23 cellular contexts compared by ENCODE assay signal in genomic region chr15:71276355-71276665, GRCh38.
A peak's percentile ranks its signal among the peaks of the same experiment; 100 is the strongest.
DNase-seq lines count a peak whose midpoint lies in the region; ATAC-seq and TF ChIP-seq lines count a peak whose summit lies in the region.
"Had no signal": no experiment of that assay in that cellular context is flagged by ENCODE, and none has a peak within 500 bp of the region (broad histone marks: within the 10 kb centered on the region; RNA-seq: fewer than 3 reads in every experiment).

No MANE protein-coding gene starts in this region.

- H3K36me3 ChIP-seq in ACC112 (ENCODE audit: insufficient read depth, low read length) (no peaks in the 10 kb centered on the region), IMR-90 (ENCODE audit: control insufficient read depth, insufficient read depth, low read length) (no peaks in the 10 kb centered on the region), ascending aorta (no peaks in the 10 kb centered on the region)
- H3K36me3 ChIP-seq: BLaER1 treated with 17β-estradiol and CSF1 and Interleukin-3, amounts not matched to agents 10 nM and 100 nM; HAP-1; stomach; thyroid gland had no signal

- ATAC-seq in IMR-90 (ENCODE audit: low read depth) (no peak), GM18511 (IDR thresholded peaks at IDR 0.05; ENCODE audit: unreplicated experiment) (no peak), GM19452 (IDR thresholded peaks at IDR 0.05; ENCODE audit: unreplicated experiment) (no peak)
- ATAC-seq in stimulated activated naive CD8-positive, alpha-beta T cell treated with anti-CD3 and anti-CD28 coated beads, Interleukin-15, Interleukin-2, amounts not matched to agents 100 U/mL and 50 U/mL, for 24 hours: no peak
- ATAC-seq: natural killer cell had no signal

- TF ChIP-seq CTCF in IMR-90 (conservative IDR thresholded peaks at IDR 0.05; ENCODE audit: low read depth, low read length) (no peak), ascending aorta (IDR thresholded peaks at IDR 0.05) (no peak)

- WGBS in IMR-90 (ENCODE audit: extremely low coverage in 2 of 2, insufficient read length in 1 of 2), 2 experiments: no CpG with 5 or more reads among the region's 4 CpGs

- peaks cover 71% of the 10 kb centered on the region for H3K4me1 ChIP-seq in ACC112 (ENCODE audit: control insufficient read depth, insufficient read depth, low read length, unreplicated experiment)
- peaks cover 48% of the 10 kb centered on the region for H3K4me1 ChIP-seq in IMR-90 (ENCODE audit: control insufficient read depth, insufficient read depth, low read length)
- H3K4me1 ChIP-seq in ascending aorta: peaks cover 0 to 39% of the 10 kb centered on the region in 2 donors

- H4K91ac ChIP-seq in IMR-90 (ENCODE audit: insufficient read depth, low read depth, low read length): peak overlapping the region; percentile 79

- no TSS peak for BruUV-seq in IMR-90 (replicated peaks; lab: Mats Ljungman, UMichigan)

- no peak for TF ChIP-seq RAD21 in IMR-90 (IDR thresholded peaks at IDR 0.05; ENCODE audit: low read length)

- peak overlapping the region; percentile 64; the same call in 2 of the 3 replicates for H2BK15ac ChIP-seq in IMR-90 (ENCODE audit: low read depth, low read length)

- H3K14ac ChIP-seq in IMR-90 (replicated peaks; ENCODE audit: low read depth, low read length): peak overlapping the region; percentile 39

- 0 out of 2 replicates have a peak overlapping the region, but pooled peaks have one; percentile 69 for H3K27ac ChIP-seq in ACC112 (ENCODE audit: low read depth, low read length)
- H3K27ac ChIP-seq in IMR-90 (ENCODE audit: insufficient read depth, low read length): 0 out of 2 replicates have a peak overlapping the region, but pooled peaks have one; percentile 0
- H3K27ac ChIP-seq in ascending aorta: peak overlapping the region; percentile 21 to 93
- H3K27ac ChIP-seq: thyroid gland had no signal

- peaks cover 6 to 51% of the 10 kb centered on the region in 2 experiments; a peak in 3 of 4 replicates for H3K79me1 ChIP-seq in IMR-90 (ENCODE audit: low read depth in 1 of 2, low read length in 2 of 2)

- peak overlapping the region; percentile 25 to 74; a peak in 2 of 4 replicates for H4K8ac ChIP-seq in IMR-90 (ENCODE audit: low read depth in 2 of 2, low read length in 2 of 2)

- H3K56ac ChIP-seq in IMR-90 (ENCODE audit: extremely low read depth, insufficient read depth, low read length): no peak overlapping the region

- no peak overlapping the region for H3K4me3 ChIP-seq in ACC112 (ENCODE audit: low read depth, low read length)
- no peak overlapping the region for H3K4me3 ChIP-seq in IMR-90 (ENCODE audit: insufficient read depth, low read depth, low read length)
- H3K4me3 ChIP-seq in ascending aorta: no peak overlapping the region
- H3K4me3 ChIP-seq: BLaER1 treated with 17β-estradiol and CSF1 and Interleukin-3, amounts not matched to agents 10 nM and 100 nM; HAP-1; stomach; thyroid gland had no signal

- peak overlapping the region; percentile 71 for H2BK120ac ChIP-seq in IMR-90 (ENCODE audit: low read depth, low read length)

- CTCF ChIA-PET in IMR-90 (lab: Yijun Ruan, JAX): no interaction called here

- H2AK5ac ChIP-seq in IMR-90 (ENCODE audit: low read depth, low read length): peak overlapping the region; percentile 84

- H2BK20ac ChIP-seq in IMR-90 (ENCODE audit: low read depth, low read length): peak overlapping the region; percentile 55

- peak overlapping the region; percentile 88 for H2BK5ac ChIP-seq in IMR-90 (ENCODE audit: low read depth, low read length, poor library complexity, severe bottlenecking)

- H3K9me1 ChIP-seq in IMR-90 (ENCODE audit: insufficient read depth, low read length): peaks cover 39% of the 10 kb centered on the region

- H3K4ac ChIP-seq in IMR-90 (ENCODE audit: low read depth, low read length): peak overlapping the region; percentile 82

- no peaks in the 10 kb centered on the region for H3K9me3 ChIP-seq in IMR-90 (ENCODE audit: control insufficient read depth, insufficient read depth, low read length)
- H3K9me3 ChIP-seq in ascending aorta: no peaks in the 10 kb centered on the region
- H3K9me3 ChIP-seq: BLaER1 treated with 17β-estradiol and CSF1 and Interleukin-3, amounts not matched to agents 10 nM and 100 nM; Caco-2; HAP-1; stomach; thyroid gland had no signal

- dilution Hi-C loops in IMR-90 (cut with HindIII; ENCODE audit: low sequenced_read_pairs, unreplicated experiment): no loop called here

- H3K4me2 ChIP-seq in IMR-90 (ENCODE audit: low read depth, low read length): no peak overlapping the region

- intact Hi-C loops in IMR-90 (cut with micrococcal nuclease): loop anchor here (10.0 kb wide), 1 partner anchor 262 kb away; no protein-coding TSS in a partner anchor
- intact Hi-C loops in ascending aorta (cut with DNase I): loop anchor here (5.0 to 10.0 kb wide), 3 partner anchors 62 to 161 kb away; no protein-coding TSS in a partner anchor

- H2AK9ac ChIP-seq in IMR-90 (replicated peaks; ENCODE audit: low read depth, low read length, poor library complexity): no peak overlapping the region

- no peak overlapping the region for H3K23ac ChIP-seq in IMR-90 (ENCODE audit: low read depth, low read length)

- no peak overlapping the region for H3K9ac ChIP-seq in IMR-90 (ENCODE audit: low read depth, low read length)
- H3K9ac ChIP-seq: BLaER1 treated with 17β-estradiol and CSF1 and Interleukin-3, amounts not matched to agents 10 nM and 100 nM had no signal

- H3K18ac ChIP-seq in IMR-90 (ENCODE audit: low read depth, low read length): peak overlapping the region; percentile 71; the same call in 1 of the 2 replicates

- H4K5ac ChIP-seq in IMR-90 (ENCODE audit: low read depth, low read length): peak overlapping the region; percentile 46; the same call in 1 of the 2 replicates

- TF ChIP-seq POLR2A in IMR-90 (IDR thresholded peaks at IDR 0.05; ENCODE audit: low read depth, low read length): no peak

- H3K27me3 ChIP-seq in ACC112 (ENCODE audit: insufficient read depth, low read length) (no peaks in the 10 kb centered on the region), IMR-90 (ENCODE audit: control insufficient read depth, insufficient read depth, low read length) (no peaks in the 10 kb centered on the region), ascending aorta (no peaks in the 10 kb centered on the region)
- H3K27me3 ChIP-seq: BLaER1 treated with 17β-estradiol and CSF1 and Interleukin-3, amounts not matched to agents 10 nM and 100 nM; stomach; thyroid gland had no signal

- in situ Hi-C loops in IMR-90 (cut with MboI; ENCODE audit: low sequenced_read_pairs): no loop called here

- H4K20me1 ChIP-seq in IMR-90 (ENCODE audit: insufficient read depth, low read length): no peaks in the 10 kb centered on the region
- H4K20me1 ChIP-seq: BLaER1 treated with 17β-estradiol and CSF1 and Interleukin-3, amounts not matched to agents 10 nM and 100 nM had no signal

- H2AFZ ChIP-seq in ACC112 (ENCODE audit: low read length, unreplicated experiment) (no peak overlapping the region), IMR-90 (replicated peaks; ENCODE audit: low read length, poor library complexity) (no peak overlapping the region)

- DNase-seq in IMR-90 (no peak), ascending aorta (ENCODE audit: low spot score in 2 of 2) (no peak), left kidney (ENCODE audit: low read depth, low spot score) (peak; percentile 28), AG20443 (ENCODE audit: low spot score) (no peak)
- no peak for DNase-seq in stimulated activated naive CD8-positive, alpha-beta T cell treated with anti-CD3 and anti-CD28 coated beads, Interleukin-15, Interleukin-2, amounts not matched to agents 100 U/mL and 50 U/mL, for 24 hours
- DNase-seq: activated CD4-positive, alpha-beta T cell treated with anti-CD3 and anti-CD28 coated beads for 4 hours; activated CD8-positive, alpha-beta memory T cell treated with anti-CD3 and anti-CD28 coated beads for 24 hours; activated effector memory CD4-positive, alpha-beta T cell treated with anti-CD3 and anti-CD28 coated beads, Interleukin-2, amount 50 U/mL, for 16 hours; activated naive CD8-positive, alpha-beta T cell treated with anti-CD3 and anti-CD28 coated beads for 36 hours; Caco-2; dermis blood vessel endothelial cell; natural killer cell; NCI-H1048; NCI-H187; NCI-H2171 treated with DMSO at 0.1 percent for 48 hours; NCI-H524 treated with DMSO at 0.1 percent for 48 hours; stomach; thyroid gland had no signal

- peaks cover 4% of the 10 kb centered on the region for H3K79me2 ChIP-seq in ACC112 (ENCODE audit: control insufficient read depth, insufficient read depth, low read length, unreplicated experiment)

- POLR2A ChIA-PET in IMR-90 (lab: Charles Lee; ENCODE audit: unreplicated experiment): no interaction called here

TF ChIP-seq in IMR-90, 13 proteins besides CTCF, POLR2A, EP300 and RAD21:
- no peak for TF ChIP-seq CEBPB (IDR thresholded peaks at IDR 0.05; ENCODE audit: low read depth, low read length)
- no peak for TF ChIP-seq USF2 (IDR thresholded peaks at IDR 0.05; ENCODE audit: low read depth, low read length)
- no peak for TF ChIP-seq MXI1 (IDR thresholded peaks at IDR 0.05; ENCODE audit: borderline replicate concordance, low read depth, low read length)

Comparison
In these comparisons a context has a peak if more than half of its experiments do, and no peak if none do; other contexts are left out.
1. H3K27ac ChIP-seq: peak in every context shown above with its lines; median percentile 69 in ACC112; 57 in ascending aorta; 0 in IMR-90.